Comparison of ENCODE assay signal across 16 cellular contexts in genomic region chr12:54355104-54355815, GRCh38. TPM values are rescaled to one million over a fixed set of nuclear protein-coding genes. Genes with fewer than 3 reads are reported as not detected.
DNase-seq lines count a peak whose midpoint lies in the region; ATAC-seq and TF ChIP-seq lines count a peak whose summit lies in the region.
"Had no signal": no experiment of that assay in that cellular context is flagged by ENCODE, and none has a peak within 500 bp of the region (broad histone marks: within the 10 kb centered on the region; RNA-seq: fewer than 3 reads in every experiment).

No MANE protein-coding gene starts in this region.

- no peaks in the 10 kb centered on the region for H3K27me3 ChIP-seq in sigmoid colon
- H3K27me3 ChIP-seq: foreskin keratinocyte, pancreas had no signal

- H3K27ac ChIP-seq in sigmoid colon: peak overlapping the region in 3 of 4 donors; percentile 86 to 91 (median 88)
- H3K27ac ChIP-seq: foreskin keratinocyte had no signal

- peaks cover 3 to 84% (median 73%) of the 10 kb centered on the region in 4 donors for H3K4me1 ChIP-seq in sigmoid colon

- H3K27ac Mint-ChIP-seq in WTC11: peak overlapping the region; percentile 92
- peak overlapping the region; percentile 77 for H3K27ac Mint-ChIP-seq in glutamatergic neuron (ENCODE audit: unreplicated experiment)

- CTCF ChIA-PET in WTC11 (lab: Charles Lee): interaction anchor here (0.9 to 9.1 kb wide), 6 partner anchors 15 to 135 kb away, joined by 3 to 200 read pairs (median 62); partner anchors contain the start of gene COPZ1

- ATAC-seq in WTC11: no peak
- no peak for ATAC-seq in HG02759 (IDR thresholded peaks at IDR 0.05; ENCODE audit: unreplicated experiment)
- no peak for ATAC-seq in HG02763 (IDR thresholded peaks at IDR 0.05; ENCODE audit: unreplicated experiment)
- no peak for ATAC-seq in HG02610 (IDR thresholded peaks at IDR 0.05; ENCODE audit: unreplicated experiment)
- ATAC-seq: activated T-cell treated with anti-CD3 and anti-CD28 coated beads, Interleukin-2, amount 50 U/mL, for 4 hours; foreskin keratinocyte; pancreas; SK-N-SH treated with all-trans-retinoic acid at 6 μM for 48 hours had no signal

- TF ChIP-seq CTCF in GM12864 (IDR thresholded peaks at IDR 0.05; ENCODE audit: low read depth, low read length, missing control alignments): peak; percentile 13
- no peak for TF ChIP-seq CTCF in WTC11 (IDR thresholded peaks at IDR 0.05)
- no peak for TF ChIP-seq CTCF in glutamatergic neuron (IDR thresholded peaks at IDR 0.05; ENCODE audit: partially characterized antibody, unreplicated experiment)
- no peak for TF ChIP-seq CTCF in sigmoid colon (IDR thresholded peaks at IDR 0.05)

- peaks cover 0 to 10% (median 6%) of the 10 kb centered on the region in 4 donors for H3K36me3 ChIP-seq in sigmoid colon

- H3K4me3 ChIP-seq in GM12864 (ENCODE audit: low read depth, low read length) (no peak overlapping the region), sigmoid colon (no peak overlapping the region)
- H3K4me3 ChIP-seq: pancreas had no signal

- peaks cover 5% of the 10 kb centered on the region for H3K36me3 Mint-ChIP-seq in WTC11
- H3K36me3 Mint-ChIP-seq in glutamatergic neuron (ENCODE audit: unreplicated experiment): peaks cover 8% of the 10 kb centered on the region

- WGBS in sigmoid colon, 2 donors: 82 to 85% methylated on average over 6 of the region's 6 CpGs

- DNase-seq in GM12864 (ENCODE audit: low read depth) (no peak), WTC11 (ENCODE audit: low spot score) (peak; percentile 29), glutamatergic neuron (no peak), sigmoid colon (no peak), NCI-H2227 (lab: John Stamatoyannopoulos, UW; ENCODE audit: unreplicated experiment) (no peak)
- DNase-seq: activated T-cell treated with anti-CD3 and anti-CD28 coated beads, Interleukin-2, amount 50 U/mL, for 4 hours; DMS153; foreskin keratinocyte; kidney; NCI-H1417 treated with DMSO at 0.1 percent for 48 hours; pancreas; stimulated activated CD4-positive, alpha-beta T cell treated with anti-CD3 and anti-CD28 coated beads, Interleukin-4, amount 100 ng/mL, for 24 hours had no signal

- H3K9me3 ChIP-seq in sigmoid colon: no peaks in the 10 kb centered on the region
- H3K9me3 ChIP-seq: pancreas had no signal

- intact Hi-C loops in sigmoid colon (cut with DNase I): no loop called here

- H3K9me3 Mint-ChIP-seq in WTC11: no peaks in the 10 kb centered on the region
- H3K9me3 Mint-ChIP-seq in glutamatergic neuron (ENCODE audit: unreplicated experiment): peaks cover 11% of the 10 kb centered on the region
- H3K9me3 Mint-ChIP-seq: activated T-cell treated with anti-CD3 and anti-CD28 coated beads, Interleukin-2, amount 50 U/mL, for 4 hours had no signal

- no peak for TF ChIP-seq POLR2A in sigmoid colon (IDR thresholded peaks at IDR 0.05)

- POLR2A ChIA-PET in WTC11 (lab: Charles Lee): no interaction called here

- peaks cover 9% of the 10 kb centered on the region for H3K27me3 Mint-ChIP-seq in WTC11 (ENCODE audit: low read depth)
- peaks cover 11% of the 10 kb centered on the region for H3K27me3 Mint-ChIP-seq in glutamatergic neuron (ENCODE audit: unreplicated experiment)

- peaks cover 36% of the 10 kb centered on the region for H3K4me1 Mint-ChIP-seq in WTC11
- H3K4me1 Mint-ChIP-seq in glutamatergic neuron (ENCODE audit: low read depth, unreplicated experiment): peaks cover 50% of the 10 kb centered on the region

- no peak for TF ChIP-seq EP300 in sigmoid colon (IDR thresholded peaks at IDR 0.05)

- peak overlapping the region; percentile 22 for H3K4me3 Mint-ChIP-seq in WTC11
- H3K4me3 Mint-ChIP-seq in glutamatergic neuron (ENCODE audit: unreplicated experiment): peak overlapping the region; percentile 74
- H3K4me3 Mint-ChIP-seq: activated T-cell treated with anti-CD3 and anti-CD28 coated beads, Interleukin-2, amount 50 U/mL, for 4 hours had no signal

TF ChIP-seq in WTC11, 78 proteins besides CTCF, POLR2A, EP300 and RAD21:
- TF ChIP-seq MYBL2 (CRISPR knock-in tag; IDR thresholded peaks at IDR 0.05) (0 out of 2 replicates have a peak, but pooled peaks have one; percentile 20), ZNF671 (CRISPR knock-in tag; IDR thresholded peaks at IDR 0.05) (no peak), SMAD4 (CRISPR knock-in tag; IDR thresholded peaks at IDR 0.05) (no peak), IRF1 (CRISPR knock-in tag; IDR thresholded peaks at IDR 0.05) (no peak), FOXP4 (CRISPR knock-in tag; IDR thresholded peaks at IDR 0.05) (no peak)
TF ChIP-seq in WTC11: peak in this region for 1.

RNA-seq across cellular contexts. Expression of gene GPR84, which starts 9.0 kb away (rescaled TPM):
- total RNA-seq in WTC11 (2021) (0.13 TPM in 1 of 3 replicates, not detected in the others), glutamatergic neuron (ENCODE audit: unreplicated experiment) (not detected), sigmoid colon (under 1 TPM in 1 of 4 donors, not detected in 3; 0.54 TPM)
- polyA plus RNA-seq in sigmoid colon: under 1 TPM; 0.60 to 0.92 (median 0.69) TPM

RNA-seq across cellular contexts. Expression of gene ZNF385A, which starts 29.3 kb away (rescaled TPM):
- total RNA-seq in WTC11 (2021): 18.4 to 23.5 TPM (median 22.2 TPM) in 3 replicates
- 26.6 TPM for total RNA-seq in glutamatergic neuron (ENCODE audit: unreplicated experiment)
- 10 to 100 TPM in 2 of 4 donors, 1 to 10 TPM in 2; 5.6 to 18.6 (median 10.6) TPM for total RNA-seq in sigmoid colon
- polyA plus RNA-seq in sigmoid colon: 10 to 100 TPM in 1 of 3 donors, 1 to 10 TPM in 2; 4.4 to 19.2 (median 7.0) TPM

RNA-seq across cellular contexts. Expression of gene COPZ1, which starts 30.3 kb away (rescaled TPM):
- total RNA-seq in WTC11 (2021): 98.2 to 116 TPM (median 115 TPM) in 3 replicates
- total RNA-seq in glutamatergic neuron (ENCODE audit: unreplicated experiment): 88.6 TPM
- 10 to 100 TPM; 39.6 to 74.2 (median 61.2) TPM for total RNA-seq in sigmoid colon
- 100 to 1,000 TPM; 114 to 155 (median 147) TPM for polyA plus RNA-seq in sigmoid colon

RNA-seq across cellular contexts. Expression of gene NFE2, which starts 54.4 kb away (rescaled TPM):
- total RNA-seq in WTC11 (2021) (2.4 to 3.0 TPM (median 3.0 TPM) in 3 replicates), glutamatergic neuron (ENCODE audit: unreplicated experiment) (not detected), sigmoid colon (under 1 TPM in 1 of 4 donors, not detected in 3; 0.54 TPM)
- polyA plus RNA-seq in sigmoid colon: under 1 TPM in 1 of 3 donors, not detected in 2; 0.45 TPM
